1 cellular context compared by ENCODE assay signal in genomic region chr4:185018834-185019450, GRCh38.
TF ChIP-seq lines count a peak whose summit lies in the region.

No MANE protein-coding gene starts in this region.

TF ChIP-seq in HEK293T, 16 proteins besides CTCF, POLR2A, EP300 and RAD21 (continued from another document):
- TF ChIP-seq, protein P1, sequence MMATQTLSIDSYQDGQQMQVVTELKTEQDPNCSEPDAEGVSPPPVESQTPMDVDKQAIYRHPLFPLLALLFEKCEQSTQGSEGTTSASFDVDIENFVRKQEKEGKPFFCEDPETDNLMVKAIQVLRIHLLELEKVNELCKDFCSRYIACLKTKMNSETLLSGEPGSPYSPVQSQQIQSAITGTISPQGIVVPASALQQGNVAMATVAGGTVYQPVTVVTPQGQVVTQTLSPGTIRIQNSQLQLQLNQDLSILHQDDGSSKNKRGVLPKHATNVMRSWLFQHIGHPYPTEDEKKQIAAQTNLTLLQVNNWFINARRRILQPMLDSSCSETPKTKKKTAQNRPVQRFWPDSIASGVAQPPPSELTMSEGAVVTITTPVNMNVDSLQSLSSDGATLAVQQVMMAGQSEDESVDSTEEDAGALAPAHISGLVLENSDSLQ (IDR thresholded peaks at IDR 0.05), result no peak
- no peak for TF ChIP-seq FOXA1 (IDR thresholded peaks at IDR 0.05)
